In the genomic region with DNA sequence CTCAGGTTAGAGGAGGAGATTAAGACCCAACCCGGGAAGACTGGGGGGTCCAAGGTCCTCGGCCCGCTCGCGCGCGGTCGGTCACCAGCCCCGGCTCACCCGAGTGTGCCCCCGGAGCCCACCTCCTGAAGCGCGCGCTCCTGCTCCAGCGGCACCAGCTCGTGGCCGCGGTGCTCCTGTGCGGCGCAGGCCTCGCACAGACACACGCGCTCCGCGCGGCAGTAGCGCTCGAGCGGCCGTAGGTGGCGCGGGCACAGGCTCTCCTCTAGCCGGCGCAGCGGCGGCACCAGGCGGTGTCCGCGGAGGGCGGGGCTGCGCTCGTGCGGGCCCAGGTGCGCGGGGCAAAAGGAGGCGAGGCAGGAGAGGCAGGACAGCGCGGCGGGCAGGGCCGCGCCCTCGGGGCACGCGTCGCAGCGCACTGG, we compare ENCODE assay signal across 8 cellular contexts. TPM values are rescaled to one million over a fixed set of nuclear protein-coding genes. Genes with fewer than 3 reads are reported as not detected.
A peak's percentile ranks its signal among the peaks of the same experiment; 100 is the strongest.
DNase-seq lines count a peak whose midpoint lies in the region; ATAC-seq lines count a peak whose summit lies in the region.

No MANE protein-coding gene starts in this region.

- peak overlapping the region; percentile 83 to 97 (median 90) for H3K4me2 ChIP-seq in BLaER1 treated with 17β-estradiol and CSF1 and Interleukin-3, amounts not matched to agents 10 nM and 100 nM

- peak; percentile 56 for ATAC-seq in GM21381 (IDR thresholded peaks at IDR 0.05; ENCODE audit: unreplicated experiment)
- no peak for ATAC-seq in GM21423 (IDR thresholded peaks at IDR 0.05; ENCODE audit: unreplicated experiment)

- peaks cover 14 to 56% (median 50%) of the 10 kb centered on the region in 11 experiments for H3K27me3 ChIP-seq in BLaER1 treated with 17β-estradiol and CSF1 and Interleukin-3, amounts not matched to agents 10 nM and 100 nM

- peak overlapping the region; percentile 34 to 77 (median 60); a peak in 21 of 22 replicates for H3K27ac ChIP-seq in BLaER1 treated with 17β-estradiol and CSF1 and Interleukin-3, amounts not matched to agents 10 nM and 100 nM

- peak overlapping the region; percentile 49 to 69 (median 58) for H3K4me3 ChIP-seq in BLaER1 treated with 17β-estradiol and CSF1 and Interleukin-3, amounts not matched to agents 10 nM and 100 nM

- H3K4me1 ChIP-seq in BLaER1 treated with 17β-estradiol and CSF1 and Interleukin-3, amounts not matched to agents 10 nM and 100 nM, result peaks cover 80 to 97% (median 89%) of the 10 kb centered on the region in 10 experiments

- H3K9ac ChIP-seq in BLaER1 treated with 17β-estradiol and CSF1 and Interleukin-3, amounts not matched to agents 10 nM and 100 nM, result peak overlapping the region; percentile 39 to 82 (median 70)

- peaks cover 0 to 12% (median 0%) of the 10 kb centered on the region in 11 experiments; a peak in 3 of 22 replicates for H3K36me3 ChIP-seq in BLaER1 treated with 17β-estradiol and CSF1 and Interleukin-3, amounts not matched to agents 10 nM and 100 nM

- no peaks in the 10 kb centered on the region for H3K9me3 ChIP-seq in BLaER1 treated with 17β-estradiol and CSF1 and Interleukin-3, amounts not matched to agents 10 nM and 100 nM (replicated peaks in 1 of 11)

- H4K20me1 ChIP-seq in BLaER1 treated with 17β-estradiol and CSF1 and Interleukin-3, amounts not matched to agents 10 nM and 100 nM, result peaks cover 0 to 6% (median 0%) of the 10 kb centered on the region in 11 experiments; a peak in 2 of 22 replicates

- DNase-seq in NCI-H1930 (lab: John Stamatoyannopoulos, UW) (peak; percentile 75 to 85), cerebellum (ENCODE audit: low spot score) (peak; percentile 74), left kidney (ENCODE audit: low read depth, low spot score) (peak; percentile 90)
- DNase-seq in activated CD4-positive, CD25-positive, alpha-beta regulatory T cell treated with anti-CD3 and anti-CD28 coated beads, Interleukin-2, amount 50 U/mL, for 72 hours, result peak; percentile 70
- DNase-seq in stimulated activated CD4-positive, alpha-beta T cell treated with anti-CD3 and anti-CD28 coated beads, Interleukin-4, amount 100 ng/mL, for 24 hours, result peak; percentile 68

RNA-seq across cellular contexts. Expression of a gene that starts 0.6 kb away (rescaled TPM):
- total RNA-seq in cerebellum, result 9.9 TPM

RNA-seq across cellular contexts. Expression of a gene that starts 19.0 kb away (rescaled TPM):
- 8.1 TPM for total RNA-seq in cerebellum

RNA-seq across cellular contexts. Expression of a gene that starts 22.6 kb away (rescaled TPM):
- 26.0 TPM for total RNA-seq in cerebellum

RNA-seq across cellular contexts. Expression of a gene that starts 26.9 kb away (rescaled TPM):
- 27.0 TPM for total RNA-seq in cerebellum

RNA-seq across cellular contexts. Expression of a gene that starts 33.6 kb away (rescaled TPM):
- total RNA-seq in cerebellum, result 1.6 TPM
